In the genomic region with DNA sequence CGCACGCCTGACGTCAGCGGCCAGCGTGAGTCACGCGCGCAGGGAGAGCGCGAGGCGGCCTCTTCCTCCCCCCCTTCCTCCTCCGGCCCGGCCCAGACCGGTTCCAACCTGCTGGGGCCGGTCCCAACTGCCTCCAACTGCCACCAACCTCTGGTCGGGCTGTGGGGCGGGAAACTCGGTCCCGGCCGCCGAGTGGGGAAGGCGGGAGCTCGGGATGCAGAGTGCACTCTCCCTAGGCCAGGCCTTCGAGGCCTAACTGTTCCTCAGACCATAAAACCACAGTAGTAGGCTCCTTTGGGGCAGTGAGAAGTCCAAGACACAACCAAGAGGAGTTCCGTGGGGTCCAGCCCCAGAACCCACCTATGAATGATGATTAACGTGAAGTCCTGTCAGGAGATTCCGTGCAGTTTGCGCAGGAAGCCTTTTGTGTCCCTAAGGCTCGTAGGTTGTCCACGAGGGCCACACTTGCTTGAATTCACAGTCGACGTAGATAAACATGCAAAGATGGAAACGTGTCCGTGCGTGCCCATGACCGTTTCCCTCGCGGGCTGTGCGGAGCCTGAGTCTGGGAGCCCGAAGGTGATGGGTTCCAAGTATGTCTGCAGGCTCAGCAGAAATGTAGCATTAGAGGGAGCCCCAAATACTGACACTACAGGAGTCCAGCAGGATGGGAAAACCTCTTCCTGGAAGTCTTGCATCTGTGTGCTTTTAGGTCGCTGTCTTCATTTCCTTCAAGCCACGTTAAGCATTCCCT, we compare ENCODE assay signal across 1 cellular context.
A peak's percentile ranks its signal among the peaks of the same experiment; 100 is the strongest.
TF ChIP-seq lines count a peak whose summit lies in the region.

No MANE protein-coding gene starts in this region.

TF ChIP-seq in K562, 482 proteins besides CTCF, POLR2A, EP300 and RAD21 (continued from another document and continues in another):
- TF ChIP-seq RBM14 (IDR thresholded peaks at IDR 0.05; ENCODE audit: borderline replicate concordance, insufficient read depth, low read depth, low read length) (no peak), BRF2 (IDR thresholded peaks at IDR 0.05; ENCODE audit: borderline replicate concordance, insufficient read depth, insufficient read length) (no peak), ZNF395 (CRISPR knock-in tag; IDR thresholded peaks at IDR 0.05) (peak; percentile 97), PHF20 (IDR thresholded peaks at IDR 0.05; ENCODE audit: partially characterized antibody) (peak; percentile 61), HNRNPLL (IDR thresholded peaks at IDR 0.05; ENCODE audit: low read depth, low read length, poor library complexity, severe bottlenecking) (peak; percentile 55), ZNF518B (CRISPR knock-in tag; IDR thresholded peaks at IDR 0.05) (no peak), ZNF695 (CRISPR knock-in tag; IDR thresholded peaks at IDR 0.05) (no peak), STAT5B (CRISPR knock-in tag; IDR thresholded peaks at IDR 0.05) (no peak), SIN3A (IDR thresholded peaks at IDR 0.05; ENCODE audit: borderline replicate concordance in 2 of 2, control insufficient read depth in 1 of 2, low read depth in 2 of 2, low read length in 2 of 2) (no peak), KLF6 (CRISPR knock-in tag; IDR thresholded peaks at IDR 0.05; ENCODE audit: borderline replicate concordance) (peak; percentile 96), TARDBP (IDR thresholded peaks at IDR 0.05) (no peak), ZNF316 (IDR thresholded peaks at IDR 0.05) (peak; percentile 75), CREB5 (CRISPR knock-in tag; IDR thresholded peaks at IDR 0.05) (no peak), RBM17 (IDR thresholded peaks at IDR 0.05; ENCODE audit: borderline replicate concordance, low read depth, low read length) (no peak), DIDO1 (tag; IDR thresholded peaks at IDR 0.05; ENCODE audit: low read depth) (no peak), CREM (IDR thresholded peaks at IDR 0.05; ENCODE audit: low read depth) (peak; percentile 94), ZFP91 (CRISPR knock-in tag; IDR thresholded peaks at IDR 0.05) (peak; percentile 58; the same call in 1 of the 2 replicates), ZNF165 (CRISPR knock-in tag; IDR thresholded peaks at IDR 0.05; ENCODE audit: borderline replicate concordance) (no peak), CHD1 (IDR thresholded peaks at IDR 0.05; ENCODE audit: low read length) (peak; percentile 88), ILF3 (IDR thresholded peaks at IDR 0.05; ENCODE audit: borderline replicate concordance) (no peak), ZZZ3 (IDR thresholded peaks at IDR 0.05) (peak; percentile 85), SMAD3 (CRISPR knock-in tag; conservative IDR thresholded peaks at IDR 0.05) (0 out of 2 replicates have a peak, but pooled peaks have one; percentile 64), ZNF3 (CRISPR knock-in tag; IDR thresholded peaks at IDR 0.05) (no peak), MTF1 (CRISPR knock-in tag; IDR thresholded peaks at IDR 0.05; ENCODE audit: borderline replicate concordance) (no peak), RFX7 (CRISPR knock-in tag; IDR thresholded peaks at IDR 0.05) (peak; percentile 34; the same call in 1 of the 2 replicates), ZNF583 (CRISPR knock-in tag; IDR thresholded peaks at IDR 0.05) (peak; percentile 91), FOS (IDR thresholded peaks at IDR 0.05; ENCODE audit: extremely low read depth, insufficient read length) (no peak), SAFB2 (IDR thresholded peaks at IDR 0.05; ENCODE audit: borderline replicate concordance, low read depth, low read length, severe bottlenecking) (no peak), TAL1 (IDR thresholded peaks at IDR 0.05) (no peak), SREBF2 (CRISPR knock-in tag; IDR thresholded peaks at IDR 0.05) (no peak), ZNF717 (CRISPR knock-in tag; IDR thresholded peaks at IDR 0.05) (peak; percentile 72; the same call in 1 of the 2 replicates), CHD2 (IDR thresholded peaks at IDR 0.05; ENCODE audit: low read depth, low read length) (peak; percentile 61; the same call in 1 of the 2 replicates), POLR2AphosphoS2 (IDR thresholded peaks at IDR 0.05; ENCODE audit: low read length) (peak; percentile 32; the same call in 1 of the 2 replicates), E2F5 (CRISPR knock-in tag; IDR thresholded peaks at IDR 0.05) (peak; percentile 95), DLX4 (CRISPR knock-in tag; IDR thresholded peaks at IDR 0.05) (no peak)
- TF ChIP-seq, protein P1, sequence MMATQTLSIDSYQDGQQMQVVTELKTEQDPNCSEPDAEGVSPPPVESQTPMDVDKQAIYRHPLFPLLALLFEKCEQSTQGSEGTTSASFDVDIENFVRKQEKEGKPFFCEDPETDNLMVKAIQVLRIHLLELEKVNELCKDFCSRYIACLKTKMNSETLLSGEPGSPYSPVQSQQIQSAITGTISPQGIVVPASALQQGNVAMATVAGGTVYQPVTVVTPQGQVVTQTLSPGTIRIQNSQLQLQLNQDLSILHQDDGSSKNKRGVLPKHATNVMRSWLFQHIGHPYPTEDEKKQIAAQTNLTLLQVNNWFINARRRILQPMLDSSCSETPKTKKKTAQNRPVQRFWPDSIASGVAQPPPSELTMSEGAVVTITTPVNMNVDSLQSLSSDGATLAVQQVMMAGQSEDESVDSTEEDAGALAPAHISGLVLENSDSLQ (IDR thresholded peaks at IDR 0.05) = 0 out of 2 replicates have a peak, but pooled peaks have one; percentile 20
- TF ChIP-seq, protein P2, sequence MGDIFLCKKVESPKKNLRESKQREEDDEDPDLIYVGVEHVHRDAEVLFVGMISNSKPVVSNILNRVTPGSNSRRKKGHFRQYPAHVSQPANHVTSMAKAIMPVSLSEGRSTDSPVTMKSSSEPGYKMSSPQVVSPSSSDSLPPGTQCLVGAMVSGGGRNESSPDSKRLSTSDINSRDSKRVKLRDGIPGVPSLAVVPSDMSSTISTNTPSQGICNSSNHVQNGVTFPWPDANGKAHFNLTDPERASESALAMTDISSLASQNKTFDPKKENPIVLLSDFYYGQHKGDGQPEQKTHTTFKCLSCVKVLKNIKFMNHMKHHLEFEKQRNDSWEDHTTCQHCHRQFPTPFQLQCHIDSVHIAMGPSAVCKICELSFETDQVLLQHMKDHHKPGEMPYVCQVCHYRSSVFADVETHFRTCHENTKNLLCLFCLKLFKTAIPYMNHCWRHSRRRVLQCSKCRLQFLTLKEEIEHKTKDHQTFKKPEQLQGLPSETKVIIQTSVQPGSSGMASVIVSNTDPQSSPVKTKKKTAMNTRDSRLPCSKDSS (IDR thresholded peaks at IDR 0.05; ENCODE audit: low read depth, partially characterized antibody) = no peak
- TF ChIP-seq, protein P3, sequence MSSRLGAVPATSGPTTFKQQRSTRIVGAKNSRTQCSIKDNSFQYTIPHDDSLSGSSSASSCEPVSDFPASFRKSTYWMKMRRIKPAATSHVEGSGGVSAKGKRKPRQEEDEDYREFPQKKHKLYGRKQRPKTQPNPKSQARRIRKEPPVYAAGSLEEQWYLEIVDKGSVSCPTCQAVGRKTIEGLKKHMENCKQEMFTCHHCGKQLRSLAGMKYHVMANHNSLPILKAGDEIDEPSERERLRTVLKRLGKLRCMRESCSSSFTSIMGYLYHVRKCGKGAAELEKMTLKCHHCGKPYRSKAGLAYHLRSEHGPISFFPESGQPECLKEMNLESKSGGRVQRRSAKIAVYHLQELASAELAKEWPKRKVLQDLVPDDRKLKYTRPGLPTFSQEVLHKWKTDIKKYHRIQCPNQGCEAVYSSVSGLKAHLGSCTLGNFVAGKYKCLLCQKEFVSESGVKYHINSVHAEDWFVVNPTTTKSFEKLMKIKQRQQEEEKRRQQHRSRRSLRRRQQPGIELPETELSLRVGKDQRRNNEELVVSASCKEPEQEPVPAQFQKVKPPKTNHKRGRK (tag; IDR thresholded peaks at IDR 0.05) = no peak
- TF ChIP-seq, protein P4, sequence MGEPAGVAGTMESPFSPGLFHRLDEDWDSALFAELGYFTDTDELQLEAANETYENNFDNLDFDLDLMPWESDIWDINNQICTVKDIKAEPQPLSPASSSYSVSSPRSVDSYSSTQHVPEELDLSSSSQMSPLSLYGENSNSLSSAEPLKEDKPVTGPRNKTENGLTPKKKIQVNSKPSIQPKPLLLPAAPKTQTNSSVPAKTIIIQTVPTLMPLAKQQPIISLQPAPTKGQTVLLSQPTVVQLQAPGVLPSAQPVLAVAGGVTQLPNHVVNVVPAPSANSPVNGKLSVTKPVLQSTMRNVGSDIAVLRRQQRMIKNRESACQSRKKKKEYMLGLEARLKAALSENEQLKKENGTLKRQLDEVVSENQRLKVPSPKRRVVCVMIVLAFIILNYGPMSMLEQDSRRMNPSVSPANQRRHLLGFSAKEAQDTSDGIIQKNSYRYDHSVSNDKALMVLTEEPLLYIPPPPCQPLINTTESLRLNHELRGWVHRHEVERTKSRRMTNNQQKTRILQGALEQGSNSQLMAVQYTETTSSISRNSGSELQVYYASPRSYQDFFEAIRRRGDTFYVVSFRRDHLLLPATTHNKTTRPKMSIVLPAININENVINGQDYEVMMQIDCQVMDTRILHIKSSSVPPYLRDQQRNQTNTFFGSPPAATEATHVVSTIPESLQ (CRISPR knock-in tag; IDR thresholded peaks at IDR 0.05) = peak; percentile 98
